Comparison of ENCODE assay signal across 31 cellular contexts in the genomic region with DNA sequence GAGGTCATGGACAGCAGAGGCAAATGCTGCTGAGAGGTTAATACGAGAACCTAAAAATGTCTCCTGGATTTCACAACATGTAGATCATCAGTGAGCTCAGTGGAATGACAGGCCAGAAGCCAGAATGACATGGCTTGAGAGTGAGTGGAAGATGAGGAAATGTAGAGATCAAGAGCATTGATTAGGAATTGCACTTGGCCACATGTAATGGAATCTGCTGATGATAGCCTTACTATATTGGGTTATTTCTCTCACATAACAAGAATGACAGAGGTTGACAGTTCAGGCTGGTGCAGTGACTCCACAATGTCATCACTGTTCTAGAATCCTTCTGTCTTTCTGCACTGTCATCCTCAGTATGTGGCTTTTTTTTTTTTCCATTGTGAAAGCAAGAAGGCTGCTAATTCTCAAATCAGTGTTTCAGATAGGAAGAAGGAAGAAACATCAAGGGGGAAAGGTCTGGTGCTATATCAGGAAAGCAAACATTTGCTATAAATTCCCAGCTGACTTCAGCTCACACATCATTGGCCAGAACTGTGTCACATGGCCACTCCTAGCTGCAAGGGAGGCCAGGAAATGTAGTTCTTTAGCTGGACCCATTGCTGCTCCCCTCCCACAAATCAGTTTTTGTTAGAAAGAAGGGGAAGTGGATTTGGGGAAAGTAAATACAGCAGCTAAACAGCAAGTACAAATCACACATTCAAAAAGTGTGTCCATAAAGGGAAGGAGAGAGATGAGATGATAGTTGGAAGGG.
DNase-seq lines count a peak whose midpoint lies in the region; ATAC-seq, FAIRE-seq and TF ChIP-seq lines count a peak whose summit lies in the region.
"Had no signal": no experiment of that assay in that cellular context is flagged by ENCODE, and none has a peak within 500 bp of the region (broad histone marks: within the 10 kb centered on the region; RNA-seq: fewer than 3 reads in every experiment).

No MANE protein-coding gene starts in this region.

- BruUV-seq in IMR-90 (replicated peaks; lab: Mats Ljungman, UMichigan), result no TSS peak

- H3K14ac ChIP-seq in IMR-90 (replicated peaks; ENCODE audit: low read depth, low read length) (no peak overlapping the region), H1 (ENCODE audit: insufficient read length) (no peak overlapping the region)

- H2AK9ac ChIP-seq in IMR-90 (replicated peaks; ENCODE audit: low read depth, low read length, poor library complexity), result no peak overlapping the region

- no peak for DNase-seq in activated naive CD4-positive, alpha-beta T cell treated with anti-CD3 and anti-CD28 coated beads, Interleukin-2, amount 10 ng/mL, durations not matched to agents 7 days and 5 days
- DNase-seq in IMR-90 (peak; percentile 4), H1 (ENCODE audit: low read depth in 1 of 2, low spot score in 2 of 2) (no peak), substantia nigra (lab: John Stamatoyannopoulos, UW) (no peak), amniotic stem cell (lab: John Stamatoyannopoulos, UW) (no peak)
- DNase-seq: activated CD4-positive, alpha-beta T cell treated with anti-CD3 and anti-CD28 coated beads, Interleukin-2, amount 50 U/mL, for 1 hour; activated CD8-positive, alpha-beta memory T cell treated with anti-CD3 and anti-CD28 coated beads, Interleukin-2, amount 50 U/mL, for 4 hours; brain microvascular endothelial cell; Calu3; effector CD4-positive, alpha-beta T cell; foreskin keratinocyte; left ventricle myocardium superior; naive thymus-derived CD8-positive, alpha-beta T cell; NCI-H2171; NCI-H524; occipital lobe; small intestine; stimulated activated CD4-positive, alpha-beta T cell treated with anti-CD3 and anti-CD28 coated beads, Interleukin-1b, Interleukin-23, amount 100 ng/mL, for 48 hours; T-helper 17 cell had no signal

- TF ChIP-seq CTCF in IMR-90 (conservative IDR thresholded peaks at IDR 0.05; ENCODE audit: low read depth, low read length) (no peak), H1 (IDR thresholded peaks at IDR 0.05; ENCODE audit: control extremely low read depth in 1 of 3, insufficient read depth in 1 of 3, low read depth in 1 of 3, low read length in 3 of 3) (no peak)

- H3K23me2 ChIP-seq in H1 (ENCODE audit: low read depth, low read length), result no peaks in the 10 kb centered on the region

- H2BK15ac ChIP-seq in IMR-90 (ENCODE audit: low read depth, low read length) (no peak overlapping the region), H1 (ENCODE audit: low read length) (no peak overlapping the region)

- FAIRE-seq in H1 (lab: Jason Lieb, UNC), result no peak
- FAIRE-seq: islet of Langerhans, small intestine had no signal

- H4K91ac ChIP-seq in IMR-90 (ENCODE audit: insufficient read depth, low read depth, low read length) (no peak overlapping the region), H1 (replicated peaks; ENCODE audit: insufficient read length, low read length) (no peak overlapping the region)

- no peaks in the 10 kb centered on the region for H3K4me1 Mint-ChIP-seq in activated naive CD4-positive, alpha-beta T cell treated with anti-CD3 and anti-CD28 coated beads, Interleukin-2, amount 50 U/mL, for 24 hours
- H3K4me1 Mint-ChIP-seq in activated naive CD4-positive, alpha-beta T cell treated with anti-CD3 and anti-CD28 coated beads, Interleukin-2, amount 10 ng/mL, durations not matched to agents 7 days and 5 days, result no peaks in the 10 kb centered on the region
- H3K4me1 Mint-ChIP-seq in stimulated activated memory B cell treated with anti-CD40 and anti-IgM and Interleukin-4, amounts not matched to agents 10 μg/mL and 1 μg/mL and 100 μg/mL, for 72 hours, result peaks cover 13% of the 10 kb centered on the region
- H3K4me1 Mint-ChIP-seq: mesothelial cell of epicardium; naive thymus-derived CD8-positive, alpha-beta T cell; T-helper 17 cell had no signal

- H3K9ac ChIP-seq in IMR-90 (ENCODE audit: low read depth, low read length) (no peak overlapping the region), H1 (replicated peaks in 1 of 4; ENCODE audit: extremely low read depth in 1 of 4, low read depth in 3 of 4, low read length in 3 of 4) (no peak overlapping the region)
- H3K9ac ChIP-seq: KMS-11 had no signal

- H3K4me2 ChIP-seq in IMR-90 (ENCODE audit: low read depth, low read length) (no peak overlapping the region), H1 (ENCODE audit: insufficient read depth in 1 of 2, low read depth in 2 of 2, low read length in 2 of 2) (no peak overlapping the region)
- H3K4me2 ChIP-seq: KMS-11 had no signal

- no peak overlapping the region for H2BK12ac ChIP-seq in H1 (ENCODE audit: low read depth, low read length)

- ATAC-seq in IMR-90 (ENCODE audit: low read depth) (no peak), HG03135 (IDR thresholded peaks at IDR 0.05; ENCODE audit: unreplicated experiment) (no peak)
- no peak for ATAC-seq in stimulated activated memory B cell treated with anti-CD40 and anti-IgM and Interleukin-4, amounts not matched to agents 10 μg/mL and 1 μg/mL and 100 μg/mL, for 72 hours
- ATAC-seq: foreskin keratinocyte; left ventricle myocardium superior; naive thymus-derived CD8-positive, alpha-beta T cell; Panc1; T-helper 17 cell had no signal

- TF ChIP-seq POLR2A in IMR-90 (IDR thresholded peaks at IDR 0.05; ENCODE audit: low read depth, low read length) (no peak), H1 (IDR thresholded peaks at IDR 0.05; ENCODE audit: control extremely low read depth in 1 of 2, low read depth in 2 of 2, low read length in 2 of 2) (no peak)

- H2AK5ac ChIP-seq in IMR-90 (ENCODE audit: low read depth, low read length), result no peak overlapping the region
- H2AK5ac ChIP-seq in H1 (ENCODE audit: low read depth, low read length), result no peak overlapping the region

- H2AFZ ChIP-seq in IMR-90 (replicated peaks; ENCODE audit: low read length, poor library complexity) (no peak overlapping the region), H1 (ENCODE audit: low read length) (no peak overlapping the region)

- no peaks in the 10 kb centered on the region for H3K79me2 ChIP-seq in H1 (ENCODE audit: control insufficient read depth in 1 of 2, insufficient read depth in 2 of 2, low read length in 2 of 2)

- CTCF ChIA-PET in activated naive CD4-positive, alpha-beta T cell treated with anti-CD3 and anti-CD28 coated beads, Interleukin-2, amount 10 ng/mL, durations not matched to agents 7 days and 5 days (lab: Charles Lee), result no interaction called here
- CTCF ChIA-PET in IMR-90 (lab: Yijun Ruan, JAX) (no interaction called here), H1 (lab: Charles Lee; ENCODE audit: partially characterized antibody) (no interaction called here)

- dilution Hi-C loops in IMR-90 (cut with HindIII; ENCODE audit: low sequenced_read_pairs, unreplicated experiment), result no loop called here

- H3K27ac ChIP-seq in IMR-90 (ENCODE audit: insufficient read depth, low read length) (no peak overlapping the region), H1 (ENCODE audit: low read depth, low read length) (no peak overlapping the region), substantia nigra (ENCODE audit: low read depth, low read length, poor library complexity, severe bottlenecking) (no peak overlapping the region)
- H3K27ac ChIP-seq: brain microvascular endothelial cell, C4-2B, epithelial cell of prostate, foreskin keratinocyte, KMS-11, SJSA1, vagina had no signal

- intact Hi-C loops in IMR-90 (cut with micrococcal nuclease), result no loop called here

- no peaks in the 10 kb centered on the region for H4K20me1 ChIP-seq in IMR-90 (ENCODE audit: insufficient read depth, low read length)
- H4K20me1 ChIP-seq in H1 (replicated peaks in 1 of 2; ENCODE audit: control insufficient read depth in 1 of 2, insufficient read depth in 2 of 2, low read length in 2 of 2), result no peaks in the 10 kb centered on the region

- H3K56ac ChIP-seq in IMR-90 (ENCODE audit: extremely low read depth, insufficient read depth, low read length), result no peak overlapping the region
- H3K56ac ChIP-seq in H1 (replicated peaks; ENCODE audit: insufficient read length, low read depth, low read length), result no peak overlapping the region

- H3K23ac ChIP-seq in IMR-90 (ENCODE audit: low read depth, low read length) (no peak overlapping the region), H1 (ENCODE audit: insufficient read length) (no peak overlapping the region)

- H3K79me1 ChIP-seq in IMR-90 (ENCODE audit: low read depth in 1 of 2, low read length in 2 of 2) (no peaks in the 10 kb centered on the region), H1 (ENCODE audit: low read depth, low read length) (no peaks in the 10 kb centered on the region)

- H2BK20ac ChIP-seq in IMR-90 (ENCODE audit: low read depth, low read length), result no peak overlapping the region
- no peak overlapping the region for H2BK20ac ChIP-seq in H1 (ENCODE audit: low read length)

- H3K36me3 ChIP-seq in IMR-90 (ENCODE audit: control insufficient read depth, insufficient read depth, low read length) (no peaks in the 10 kb centered on the region), H1 (ENCODE audit: control insufficient read depth in 2 of 4, insufficient read depth in 4 of 4, low read length in 3 of 4) (no peaks in the 10 kb centered on the region)
- H3K36me3 ChIP-seq: brain microvascular endothelial cell, SJSA1, vagina had no signal

- POLR2A ChIA-PET in IMR-90 (lab: Charles Lee; ENCODE audit: unreplicated experiment), result no interaction called here
- POLR2A ChIA-PET in H1 (lab: Charles Lee; ENCODE audit: partially characterized antibody), result no interaction called here

- H3K27me3 ChIP-seq in IMR-90 (ENCODE audit: control insufficient read depth, insufficient read depth, low read length) (no peaks in the 10 kb centered on the region), H1 (replicated peaks in 1 of 4; ENCODE audit: control insufficient read depth in 3 of 4, extremely low read depth in 1 of 4, insufficient read depth in 3 of 4, low read length in 3 of 4) (no peaks in the 10 kb centered on the region)
- H3K27me3 ChIP-seq: brain microvascular endothelial cell, foreskin keratinocyte, SJSA1, vagina had no signal

- peaks cover 3% of the 10 kb centered on the region for H3K9me3 ChIP-seq in IMR-90 (ENCODE audit: control insufficient read depth, insufficient read depth, low read length)
- H3K9me3 ChIP-seq in H1 (ENCODE audit: insufficient read depth in 2 of 2, low read depth in 1 of 2, low read length in 1 of 2), result peaks cover 0 to 5% of the 10 kb centered on the region in 2 experiments; a peak in 1 of 4 replicates
- H3K9me3 ChIP-seq: SJSA1, vagina had no signal

- peaks cover 15% of the 10 kb centered on the region for H3K9me3 Mint-ChIP-seq in activated naive CD4-positive, alpha-beta T cell treated with anti-CD3 and anti-CD28 coated beads, Interleukin-2, amount 50 U/mL, for 24 hours
- peaks cover 2% of the 10 kb centered on the region for H3K9me3 Mint-ChIP-seq in activated naive CD4-positive, alpha-beta T cell treated with anti-CD3 and anti-CD28 coated beads, Interleukin-2, amount 10 ng/mL, durations not matched to agents 7 days and 5 days
- peaks cover 18% of the 10 kb centered on the region for H3K9me3 Mint-ChIP-seq in stimulated activated memory B cell treated with anti-CD40 and anti-IgM and Interleukin-4, amounts not matched to agents 10 μg/mL and 1 μg/mL and 100 μg/mL, for 72 hours

- peaks cover 10% of the 10 kb centered on the region for H3K36me3 Mint-ChIP-seq in activated naive CD4-positive, alpha-beta T cell treated with anti-CD3 and anti-CD28 coated beads, Interleukin-2, amount 50 U/mL, for 24 hours
- no peaks in the 10 kb centered on the region for H3K36me3 Mint-ChIP-seq in activated naive CD4-positive, alpha-beta T cell treated with anti-CD3 and anti-CD28 coated beads, Interleukin-2, amount 10 ng/mL, durations not matched to agents 7 days and 5 days
- H3K36me3 Mint-ChIP-seq in stimulated activated memory B cell treated with anti-CD40 and anti-IgM and Interleukin-4, amounts not matched to agents 10 μg/mL and 1 μg/mL and 100 μg/mL, for 72 hours, result peaks cover 11% of the 10 kb centered on the region
- H3K36me3 Mint-ChIP-seq: mesothelial cell of epicardium had no signal

- no peaks in the 10 kb centered on the region for H3K9me1 ChIP-seq in IMR-90 (ENCODE audit: insufficient read depth, low read length)

- no peak overlapping the region for H4K5ac ChIP-seq in IMR-90 (ENCODE audit: low read depth, low read length)
- no peak overlapping the region for H4K5ac ChIP-seq in H1 (ENCODE audit: insufficient read length, low read depth, low read length)

- no peak overlapping the region for H3K18ac ChIP-seq in IMR-90 (ENCODE audit: low read depth, low read length)
- H3K18ac ChIP-seq in H1 (ENCODE audit: extremely low read depth, low read length), result no peak overlapping the region

- H3K27me3 Mint-ChIP-seq in activated naive CD4-positive, alpha-beta T cell treated with anti-CD3 and anti-CD28 coated beads, Interleukin-2, amount 50 U/mL, for 24 hours, result peaks cover 2% of the 10 kb centered on the region
- H3K27me3 Mint-ChIP-seq in activated naive CD4-positive, alpha-beta T cell treated with anti-CD3 and anti-CD28 coated beads, Interleukin-2, amount 10 ng/mL, durations not matched to agents 7 days and 5 days, result peaks cover 16% of the 10 kb centered on the region
- H3K27me3 Mint-ChIP-seq in stimulated activated memory B cell treated with anti-CD40 and anti-IgM and Interleukin-4, amounts not matched to agents 10 μg/mL and 1 μg/mL and 100 μg/mL, for 72 hours, result no peaks in the 10 kb centered on the region

- H2BK120ac ChIP-seq in IMR-90 (ENCODE audit: low read depth, low read length) (no peak overlapping the region), H1 (replicated peaks; ENCODE audit: low read depth, low read length) (no peak overlapping the region)

- H3K4me3 ChIP-seq in IMR-90 (ENCODE audit: insufficient read depth, low read depth, low read length) (no peak overlapping the region), H1 (ENCODE audit: extremely low read depth in 1 of 4, insufficient read depth in 2 of 4, low read depth in 3 of 4, low read length in 4 of 4) (no peak overlapping the region)
- H3K4me3 ChIP-seq: SJSA1, vagina had no signal

- H4K8ac ChIP-seq in IMR-90 (ENCODE audit: low read depth in 2 of 2, low read length in 2 of 2) (no peak overlapping the region), H1 (ENCODE audit: extremely low read depth, insufficient read depth, low read length) (no peak overlapping the region)

- no peaks in the 10 kb centered on the region; the same call in 1 of the 2 replicates for H3K4me1 ChIP-seq in IMR-90 (ENCODE audit: control insufficient read depth, insufficient read depth, low read length)
- no peaks in the 10 kb centered on the region for H3K4me1 ChIP-seq in H1 (replicated peaks in 1 of 4; ENCODE audit: control insufficient read depth in 3 of 4, insufficient read depth in 4 of 4, low read length in 3 of 4)
- H3K4me1 ChIP-seq: foreskin keratinocyte, SJSA1, vagina had no signal

- no peak for TF ChIP-seq EP300 in H1 (IDR thresholded peaks at IDR 0.05; ENCODE audit: borderline replicate concordance in 1 of 2, low read depth in 2 of 2, low read length in 2 of 2)

- no peak overlapping the region for H3K27ac Mint-ChIP-seq in activated naive CD4-positive, alpha-beta T cell treated with anti-CD3 and anti-CD28 coated beads, Interleukin-2, amount 50 U/mL, for 24 hours
- no peak overlapping the region for H3K27ac Mint-ChIP-seq in activated naive CD4-positive, alpha-beta T cell treated with anti-CD3 and anti-CD28 coated beads, Interleukin-2, amount 10 ng/mL, durations not matched to agents 7 days and 5 days
- peak overlapping the region; percentile 58 for H3K27ac Mint-ChIP-seq in stimulated activated memory B cell treated with anti-CD40 and anti-IgM and Interleukin-4, amounts not matched to agents 10 μg/mL and 1 μg/mL and 100 μg/mL, for 72 hours
- H3K27ac Mint-ChIP-seq: activated T-helper 2 cell treated with anti-CD3 and anti-CD28 coated beads, Interferon-gamma antibody, Interleukin-2, Interleukin-4, amounts not matched to agents 10 μg/mL and 5 μg/mL and 100 μg/mL, durations not matched to agents 14 hours and 24 hours and 36 hours; mesothelial cell of epicardium; naive thymus-derived CD8-positive, alpha-beta T cell; T-helper 17 cell had no signal

- H3K4me3 Mint-ChIP-seq in activated naive CD4-positive, alpha-beta T cell treated with anti-CD3 and anti-CD28 coated beads, Interleukin-2, amount 50 U/mL, for 24 hours, result peak overlapping the region; percentile 19
- H3K4me3 Mint-ChIP-seq in activated naive CD4-positive, alpha-beta T cell treated with anti-CD3 and anti-CD28 coated beads, Interleukin-2, amount 10 ng/mL, durations not matched to agents 7 days and 5 days, result no peak overlapping the region
- no peak overlapping the region for H3K4me3 Mint-ChIP-seq in stimulated activated memory B cell treated with anti-CD40 and anti-IgM and Interleukin-4, amounts not matched to agents 10 μg/mL and 1 μg/mL and 100 μg/mL, for 72 hours
- H3K4me3 Mint-ChIP-seq: mesothelial cell of epicardium; naive thymus-derived CD8-positive, alpha-beta T cell; T-helper 17 cell had no signal

- H2BK5ac ChIP-seq in IMR-90 (ENCODE audit: low read depth, low read length, poor library complexity, severe bottlenecking), result no peak overlapping the region
- no peak overlapping the region for H2BK5ac ChIP-seq in H1 (ENCODE audit: low read depth, low read length)

- no peak overlapping the region for H3K4ac ChIP-seq in IMR-90 (ENCODE audit: low read depth, low read length)
- H3K4ac ChIP-seq in H1 (replicated peaks; ENCODE audit: insufficient read length, low read depth, low read length), result no peak overlapping the region

- WGBS in IMR-90 (ENCODE audit: extremely low coverage in 2 of 2, insufficient read length in 1 of 2), 2 experiments, result no CpG with 5 or more reads among the region's 1 CpG
- 91% methylated on average over 1 of the region's 1 CpG; no CpG with 5 or more reads in 1 of the 2 experiments for WGBS in H1 (ENCODE audit: extremely low coverage in 1 of 2, insufficient coverage in 1 of 2, insufficient read length in 1 of 2, insufficient replicate concordance in 2 of 2, low coverage in 1 of 2, low lambda C conversion rate in 2 of 2, missing lambda C conversion rate in 1 of 2), 2 experiments

- in situ Hi-C loops in IMR-90 (cut with MboI; ENCODE audit: low sequenced_read_pairs), result no loop called here

- TF ChIP-seq RAD21 in IMR-90 (IDR thresholded peaks at IDR 0.05; ENCODE audit: low read length) (no peak), H1 (IDR thresholded peaks at IDR 0.05 in 1 of 2, conservative IDR thresholded peaks at IDR 0.05 in 1 of 2; ENCODE audit: low read depth in 2 of 2, low read length in 2 of 2) (no peak)
